23 cellular contexts compared by ENCODE assay signal in genomic region chr1:30179942-30180543, GRCh38.
"Had no signal": no experiment of that assay in that cellular context is flagged by ENCODE, and none has a peak within 500 bp of the region (broad histone marks: within the 10 kb centered on the region; RNA-seq: fewer than 3 reads in every experiment).

No MANE protein-coding gene starts in this region.

- H3K4me1 Mint-ChIP-seq: activated CD4-positive, alpha-beta T cell treated with anti-CD3 and anti-CD28 coated beads for 36 hours; activated naive CD8-positive, alpha-beta T cell treated with anti-CD3 and anti-CD28 coated beads, Interleukin-2, amount 50 U/mL, for 24 hours; memory B cell; T-cell had no signal

- H3K4me1 ChIP-seq: sigmoid colon, upper lobe of right lung had no signal

- H3K4me2 ChIP-seq: smooth muscle cell had no signal

- H3K27me3 Mint-ChIP-seq: memory B cell had no signal

- H3K36me3 Mint-ChIP-seq: memory B cell, T-cell had no signal

- H3K27ac Mint-ChIP-seq: activated CD4-positive, alpha-beta T cell treated with anti-CD3 and anti-CD28 coated beads for 36 hours; activated naive CD8-positive, alpha-beta T cell treated with anti-CD3 and anti-CD28 coated beads, Interleukin-2, amount 50 U/mL, for 24 hours; activated T-cell treated with anti-CD3 and anti-CD28 coated beads, Interleukin-2, amount 50 U/mL, for 72 hours; memory B cell; T-cell had no signal

- H3K9me3 ChIP-seq: sigmoid colon, upper lobe of right lung had no signal

- H3K36me3 ChIP-seq: sigmoid colon, thoracic aorta, upper lobe of right lung had no signal

- H3K4me3 Mint-ChIP-seq: activated CD4-positive, alpha-beta T cell treated with anti-CD3 and anti-CD28 coated beads for 36 hours; activated naive CD8-positive, alpha-beta T cell treated with anti-CD3 and anti-CD28 coated beads, Interleukin-2, amount 50 U/mL, for 24 hours; activated T-cell treated with anti-CD3 and anti-CD28 coated beads, Interleukin-2, amount 50 U/mL, for 72 hours; memory B cell; T-cell had no signal

- H3K4me3 ChIP-seq: sigmoid colon, SK-N-MC, smooth muscle cell, thoracic aorta, upper lobe of right lung had no signal

- DNase-seq: activated CD4-positive, alpha-beta T cell treated with anti-CD3 and anti-CD28 coated beads for 36 hours; activated CD4-positive, alpha-beta T cell treated with anti-CD3 and anti-CD28 coated beads, Interleukin-2, amount 50 U/mL, for 48 hours; activated effector memory CD4-positive, alpha-beta T cell treated with Interleukin-2 at 50 U/mL for 16 hours; activated naive CD4-positive, alpha-beta T cell treated with anti-CD3 and anti-CD28 coated beads, Interleukin-2, amount 50 U/mL, for 16 hours; activated naive CD8-positive, alpha-beta T cell treated with anti-CD3 and anti-CD28 coated beads, Interleukin-2, amount 50 U/mL, for 24 hours; activated T-cell treated with anti-CD3 and anti-CD28 coated beads, Interleukin-2, amount 50 U/mL, for 72 hours; cerebellar nuclear complex; cortex of kidney; effector CD4-positive, alpha-beta T cell; foreskin melanocyte; hippocampal formation; islet precursor cell; left cardiac atrium; occipital lobe; sigmoid colon; stimulated activated CD4-positive, alpha-beta T cell treated with anti-CD3 and anti-CD28 coated beads, Interleukin-15, amount 100 ng/mL, for 24 hours; stimulated activated naive CD4-positive, alpha-beta T cell; T-cell; upper lobe of right lung had no signal

- H3K27me3 ChIP-seq: sigmoid colon, upper lobe of right lung had no signal

- H3K27ac ChIP-seq: sigmoid colon, SK-N-MC, thoracic aorta, upper lobe of right lung had no signal
